13 cellular contexts compared by ENCODE assay signal in genomic region chr11:1873048-1873812, GRCh38. TPM values are rescaled to one million over a fixed set of nuclear protein-coding genes. Genes with fewer than 3 reads are reported as not detected.
DNase-seq lines count a peak whose midpoint lies in the region; ATAC-seq and TF ChIP-seq lines count a peak whose summit lies in the region.
"Had no signal": no experiment of that assay in that cellular context is flagged by ENCODE, and none has a peak within 500 bp of the region (broad histone marks: within the 10 kb centered on the region; RNA-seq: fewer than 3 reads in every experiment).

No MANE protein-coding gene starts in this region.

- H3K4me3 ChIP-seq in CD8-positive, alpha-beta memory T cell (ENCODE audit: low read length), result no peak overlapping the region

- peak overlapping the region in 6 of 8 donors; percentile 53 to 88 (median 79) for H3K27ac Mint-ChIP-seq in CD8-positive, alpha-beta memory T cell
- no peak overlapping the region for H3K27ac Mint-ChIP-seq in WTC11

- peak overlapping the region in 1 of 7 donors; percentile 74 for H3K4me3 Mint-ChIP-seq in CD8-positive, alpha-beta memory T cell
- H3K4me3 Mint-ChIP-seq in WTC11, result no peak overlapping the region

- H3K4me1 Mint-ChIP-seq in CD8-positive, alpha-beta memory T cell, result peaks cover 39 to 70% (median 48%) of the 10 kb centered on the region in 3 donors
- H3K4me1 Mint-ChIP-seq in WTC11, result peaks cover 3% of the 10 kb centered on the region; the same call in 1 of the 2 replicates

- intact Hi-C loops in posterior vena cava (cut with DNase I), result no loop called here

- H3K36me3 ChIP-seq in CD8-positive, alpha-beta memory T cell (ENCODE audit: insufficient read depth, low read length), result no peaks in the 10 kb centered on the region

- peaks cover 35% of the 10 kb centered on the region for H3K4me1 ChIP-seq in CD8-positive, alpha-beta memory T cell (ENCODE audit: insufficient read depth, low read length)
- H3K4me1 ChIP-seq in foreskin keratinocyte, result no peaks in the 10 kb centered on the region

- CTCF ChIA-PET in CD8-positive, alpha-beta memory T cell (lab: Charles Lee), result no interaction called here
- CTCF ChIA-PET in WTC11 (lab: Charles Lee), result interaction anchor here (0.5 to 1.9 kb wide), 5 partner anchors 9 to 280 kb away, joined by 3 to 9 read pairs (median 3); no protein-coding TSS in a partner anchor

- H3K9me3 Mint-ChIP-seq in CD8-positive, alpha-beta memory T cell, result no peaks in the 10 kb centered on the region
- H3K9me3 Mint-ChIP-seq in WTC11, result no peaks in the 10 kb centered on the region

- in situ Hi-C loops in GM13977 (cut with MboI; ENCODE audit: low pct_unique_long_range_greater_than_20kb, low sequenced_read_pairs, unreplicated experiment), result no loop called here

- no peak overlapping the region for H3K27ac ChIP-seq in CD8-positive, alpha-beta memory T cell (ENCODE audit: low read depth, low read length)
- no peak overlapping the region for H3K27ac ChIP-seq in foreskin keratinocyte

- ATAC-seq in WTC11, result no peak
- peak; percentile 53 for ATAC-seq in foreskin keratinocyte
- ATAC-seq in GM18519 (IDR thresholded peaks at IDR 0.05; ENCODE audit: low FRiP score, unreplicated experiment), result no peak
- no peak for ATAC-seq in HG02763 (IDR thresholded peaks at IDR 0.05; ENCODE audit: unreplicated experiment)

- H3K27me3 ChIP-seq in CD8-positive, alpha-beta memory T cell (ENCODE audit: insufficient read depth, low read length, poor library complexity, severe bottlenecking), result no peaks in the 10 kb centered on the region
- H3K27me3 ChIP-seq in foreskin keratinocyte, result peaks cover 22% of the 10 kb centered on the region

- no peaks in the 10 kb centered on the region for H3K9me3 ChIP-seq in CD8-positive, alpha-beta memory T cell (ENCODE audit: low read length)

- H3K27me3 Mint-ChIP-seq in CD8-positive, alpha-beta memory T cell, result no peaks in the 10 kb centered on the region
- no peaks in the 10 kb centered on the region; the same call in 1 of the 2 replicates for H3K27me3 Mint-ChIP-seq in WTC11 (ENCODE audit: low read depth)

- peaks cover 0 to 10% (median 0%) of the 10 kb centered on the region in 3 donors for H3K36me3 Mint-ChIP-seq in CD8-positive, alpha-beta memory T cell
- no peaks in the 10 kb centered on the region for H3K36me3 Mint-ChIP-seq in WTC11

- POLR2A ChIA-PET in CD8-positive, alpha-beta memory T cell (lab: Charles Lee), result no interaction called here
- POLR2A ChIA-PET in WTC11 (lab: Charles Lee), result no interaction called here

- peak in 1 of 5 donors; percentile 39 for DNase-seq in CD8-positive, alpha-beta memory T cell
- DNase-seq in WTC11 (ENCODE audit: low spot score) (no peak), foreskin keratinocyte (peak; percentile 47 to 68), posterior vena cava (ENCODE audit: low spot score) (peak; percentile 83), GM13977 (ENCODE audit: low spot score) (no peak)
- DNase-seq in stimulated activated naive CD4-positive, alpha-beta T cell treated with Interleukin-2 at 50 U/mL for 16 hours (lab: John Stamatoyannopoulos, UW), result no peak
- DNase-seq: activated gamma-delta T cell treated with Interleukin-2 at 50 U/mL for 16 hours; DMS79; NCI-H1105; stimulated activated CD4-positive, alpha-beta T cell treated with anti-CD3 and anti-CD28 coated beads, Interleukin-2, amount 100 ng/mL, for 48 hours had no signal

- no peak for TF ChIP-seq CTCF in WTC11 (IDR thresholded peaks at IDR 0.05)
- no peak for TF ChIP-seq CTCF in foreskin keratinocyte (conservative IDR thresholded peaks at IDR 0.05)
- no peak for TF ChIP-seq CTCF in GM13977 (IDR thresholded peaks at IDR 0.05; ENCODE audit: extremely low read depth, insufficient read depth, missing control alignments)

TF ChIP-seq in WTC11, 78 proteins besides CTCF, POLR2A, EP300 and RAD21 (continues in another document):
- TF ChIP-seq ZBTB21 (CRISPR knock-in tag; IDR thresholded peaks at IDR 0.05; ENCODE audit: borderline replicate concordance) (no peak), ZNF671 (CRISPR knock-in tag; IDR thresholded peaks at IDR 0.05) (no peak), ZNF423 (CRISPR knock-in tag; IDR thresholded peaks at IDR 0.05) (no peak), GABPB1 (CRISPR knock-in tag; IDR thresholded peaks at IDR 0.05) (no peak)
- TF ChIP-seq, protein P1, sequence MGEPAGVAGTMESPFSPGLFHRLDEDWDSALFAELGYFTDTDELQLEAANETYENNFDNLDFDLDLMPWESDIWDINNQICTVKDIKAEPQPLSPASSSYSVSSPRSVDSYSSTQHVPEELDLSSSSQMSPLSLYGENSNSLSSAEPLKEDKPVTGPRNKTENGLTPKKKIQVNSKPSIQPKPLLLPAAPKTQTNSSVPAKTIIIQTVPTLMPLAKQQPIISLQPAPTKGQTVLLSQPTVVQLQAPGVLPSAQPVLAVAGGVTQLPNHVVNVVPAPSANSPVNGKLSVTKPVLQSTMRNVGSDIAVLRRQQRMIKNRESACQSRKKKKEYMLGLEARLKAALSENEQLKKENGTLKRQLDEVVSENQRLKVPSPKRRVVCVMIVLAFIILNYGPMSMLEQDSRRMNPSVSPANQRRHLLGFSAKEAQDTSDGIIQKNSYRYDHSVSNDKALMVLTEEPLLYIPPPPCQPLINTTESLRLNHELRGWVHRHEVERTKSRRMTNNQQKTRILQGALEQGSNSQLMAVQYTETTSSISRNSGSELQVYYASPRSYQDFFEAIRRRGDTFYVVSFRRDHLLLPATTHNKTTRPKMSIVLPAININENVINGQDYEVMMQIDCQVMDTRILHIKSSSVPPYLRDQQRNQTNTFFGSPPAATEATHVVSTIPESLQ (CRISPR knock-in tag; IDR thresholded peaks at IDR 0.05), result no peak
- TF ChIP-seq, protein P2, sequence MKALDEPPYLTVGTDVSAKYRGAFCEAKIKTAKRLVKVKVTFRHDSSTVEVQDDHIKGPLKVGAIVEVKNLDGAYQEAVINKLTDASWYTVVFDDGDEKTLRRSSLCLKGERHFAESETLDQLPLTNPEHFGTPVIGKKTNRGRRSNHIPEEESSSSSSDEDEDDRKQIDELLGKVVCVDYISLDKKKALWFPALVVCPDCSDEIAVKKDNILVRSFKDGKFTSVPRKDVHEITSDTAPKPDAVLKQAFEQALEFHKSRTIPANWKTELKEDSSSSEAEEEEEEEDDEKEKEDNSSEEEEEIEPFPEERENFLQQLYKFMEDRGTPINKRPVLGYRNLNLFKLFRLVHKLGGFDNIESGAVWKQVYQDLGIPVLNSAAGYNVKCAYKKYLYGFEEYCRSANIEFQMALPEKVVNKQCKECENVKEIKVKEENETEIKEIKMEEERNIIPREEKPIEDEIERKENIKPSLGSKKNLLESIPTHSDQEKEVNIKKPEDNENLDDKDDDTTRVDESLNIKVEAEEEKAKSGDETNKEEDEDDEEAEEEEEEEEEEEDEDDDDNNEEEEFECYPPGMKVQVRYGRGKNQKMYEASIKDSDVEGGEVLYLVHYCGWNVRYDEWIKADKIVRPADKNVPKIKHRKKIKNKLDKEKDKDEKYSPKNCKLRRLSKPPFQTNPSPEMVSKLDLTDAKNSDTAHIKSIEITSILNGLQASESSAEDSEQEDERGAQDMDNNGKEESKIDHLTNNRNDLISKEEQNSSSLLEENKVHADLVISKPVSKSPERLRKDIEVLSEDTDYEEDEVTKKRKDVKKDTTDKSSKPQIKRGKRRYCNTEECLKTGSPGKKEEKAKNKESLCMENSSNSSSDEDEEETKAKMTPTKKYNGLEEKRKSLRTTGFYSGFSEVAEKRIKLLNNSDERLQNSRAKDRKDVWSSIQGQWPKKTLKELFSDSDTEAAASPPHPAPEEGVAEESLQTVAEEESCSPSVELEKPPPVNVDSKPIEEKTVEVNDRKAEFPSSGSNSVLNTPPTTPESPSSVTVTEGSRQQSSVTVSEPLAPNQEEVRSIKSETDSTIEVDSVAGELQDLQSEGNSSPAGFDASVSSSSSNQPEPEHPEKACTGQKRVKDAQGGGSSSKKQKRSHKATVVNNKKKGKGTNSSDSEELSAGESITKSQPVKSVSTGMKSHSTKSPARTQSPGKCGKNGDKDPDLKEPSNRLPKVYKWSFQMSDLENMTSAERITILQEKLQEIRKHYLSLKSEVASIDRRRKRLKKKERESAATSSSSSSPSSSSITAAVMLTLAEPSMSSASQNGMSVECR (CRISPR knock-in tag; IDR thresholded peaks at IDR 0.05; ENCODE audit: borderline replicate concordance), result no peak

RNA-seq across cellular contexts. Expression of gene PRR33, which starts 18.5 kb away (rescaled TPM):
- not detected for total RNA-seq in CD8-positive, alpha-beta memory T cell
- polyA plus RNA-seq in CD8-positive, alpha-beta memory T cell, result 0.17 TPM
- total RNA-seq in WTC11 (2021) (not detected in 3 replicates), foreskin keratinocyte (not detected in 2 replicates), posterior vena cava (under 1 TPM in 1 of 2 donors, not detected in 1; 0.14 TPM)
- polyA plus RNA-seq in foreskin keratinocyte, result not detected in 2 replicates
- total RNA-seq: SK-MEL-5 had no signal

RNA-seq across cellular contexts. Expression of gene LSP1, which starts 20.3 kb away (rescaled TPM):
- total RNA-seq in CD8-positive, alpha-beta memory T cell, result 100 to 1,000 TPM; 226 to 230 TPM
- polyA plus RNA-seq in CD8-positive, alpha-beta memory T cell, result 496 TPM
- total RNA-seq in WTC11 (2021), result 0.77 to 1.7 TPM (median 1.0 TPM) in 3 replicates
- total RNA-seq in foreskin keratinocyte, result 0.49 and 1.1 TPM in 2 replicates
- 1.3 and 1.7 TPM in 2 replicates for polyA plus RNA-seq in foreskin keratinocyte
- total RNA-seq in posterior vena cava, result 100 to 1,000 TPM in 1 of 2 donors, 10 to 100 TPM in 1; 39.1 to 122 TPM
- total RNA-seq: SK-MEL-5 had no signal

RNA-seq across cellular contexts. Expression of gene TNNI2, which starts 34.4 kb away (rescaled TPM):
- under 1 TPM in 1 of 2 experiments, not detected in 1; 0.33 TPM for total RNA-seq in CD8-positive, alpha-beta memory T cell
- not detected for polyA plus RNA-seq in CD8-positive, alpha-beta memory T cell
- 0.41 TPM in 1 of 3 replicates, not detected in the others for total RNA-seq in WTC11 (2021)
- 5.6 and 8.6 TPM in 2 replicates for total RNA-seq in foreskin keratinocyte
- 8.2 and 13.1 TPM in 2 replicates for polyA plus RNA-seq in foreskin keratinocyte
- 1 to 10 TPM; 1.0 to 1.3 TPM for total RNA-seq in posterior vena cava
- total RNA-seq: SK-MEL-5 had no signal

RNA-seq across cellular contexts. Expression of gene SYT8, which starts 38.4 kb away (rescaled TPM):
- total RNA-seq in CD8-positive, alpha-beta memory T cell, result not detected
- polyA plus RNA-seq in CD8-positive, alpha-beta memory T cell, result not detected
- total RNA-seq in WTC11 (2021) (0.37 TPM in 1 of 3 replicates, not detected in the others), foreskin keratinocyte (18.1 and 21.1 TPM in 2 replicates), posterior vena cava (not detected)
- 28.4 and 29.4 TPM in 2 replicates for polyA plus RNA-seq in foreskin keratinocyte
- total RNA-seq: SK-MEL-5 had no signal

RNA-seq across cellular contexts. Expression of gene TNNT3, which starts 46.3 kb away (rescaled TPM):
- total RNA-seq in CD8-positive, alpha-beta memory T cell, result 1 to 10 TPM; 1.4 to 1.6 TPM
- not detected for polyA plus RNA-seq in CD8-positive, alpha-beta memory T cell
- not detected in 3 replicates for total RNA-seq in WTC11 (2021)
- not detected in 2 replicates for total RNA-seq in foreskin keratinocyte
- polyA plus RNA-seq in foreskin keratinocyte, result not detected in 2 replicates
- total RNA-seq in posterior vena cava, result 10 to 100 TPM; 17.9 to 45.3 TPM
- total RNA-seq: SK-MEL-5 had no signal

Comparison
In these comparisons a context has a peak if more than half of its experiments do, and no peak if none do; other contexts are left out.
1. DNase-seq: peak in foreskin keratinocyte (2 of 2) and posterior vena cava (single experiment); none in WTC11 (single experiment), stimulated activated naive CD4-positive, alpha-beta T cell treated with Interleukin-2 at 50 U/mL for 16 hours (single experiment) and GM13977 (single experiment).
2. RNA of gene LSP1, which starts 20.3 kb away (total RNA-seq): 226 to 230 TPM in CD8-positive, alpha-beta memory T cell and 39.1 to 122 TPM in posterior vena cava; 0.77 to 1.7 TPM in WTC11 and 0.49 to 1.1 TPM in foreskin keratinocyte; every median in the first group is over 10 times any median in the second.